In genomic region chr12:84375472-84375871, GRCh38 we compare ENCODE assay signal across 19 cellular contexts.
"Had no signal": no experiment of that assay in that cellular context is flagged by ENCODE, and none has a peak within 500 bp of the region (broad histone marks: within the 10 kb centered on the region; RNA-seq: fewer than 3 reads in every experiment).

No MANE protein-coding gene starts in this region.

- H3K36me3 Mint-ChIP-seq: activated naive CD4-positive, alpha-beta T cell treated with anti-CD3 and anti-CD28 coated beads, Interleukin-2, amount 10 ng/mL, durations not matched to agents 7 days and 5 days; brain; memory B cell had no signal

- H3K27me3 Mint-ChIP-seq: activated CD4-positive, alpha-beta T cell treated with anti-CD3 and anti-CD28 coated beads, Interleukin-2, amount 10 ng/mL, durations not matched to agents 7 days and 5 days; activated naive CD4-positive, alpha-beta T cell treated with anti-CD3 and anti-CD28 coated beads, Interleukin-2, amount 10 ng/mL, durations not matched to agents 7 days and 5 days; memory B cell had no signal

- ATAC-seq: gastrocnemius medialis, heart right ventricle, psoas muscle had no signal

- H3K4me1 ChIP-seq: adrenal gland, gastrocnemius medialis, heart right ventricle, left ventricle myocardium inferior, psoas muscle, transverse colon had no signal

- H3K4me3 Mint-ChIP-seq: activated CD4-positive, alpha-beta T cell treated with anti-CD3 and anti-CD28 coated beads, Interleukin-2, amount 10 ng/mL, durations not matched to agents 7 days and 5 days; activated naive CD4-positive, alpha-beta T cell treated with anti-CD3 and anti-CD28 coated beads, Interleukin-2, amount 10 ng/mL, durations not matched to agents 7 days and 5 days; brain; memory B cell; nephron progenitor cell had no signal

- H3K27me3 ChIP-seq: adrenal gland, gastrocnemius medialis, heart right ventricle, transverse colon had no signal

- H3K9me3 ChIP-seq: adrenal gland, gastrocnemius medialis, heart right ventricle, left ventricle myocardium inferior, psoas muscle, transverse colon had no signal

- DNase-seq: activated CD4-positive, alpha-beta T cell treated with anti-CD3 and anti-CD28 coated beads, Interleukin-2, amount 10 ng/mL, durations not matched to agents 7 days and 5 days; activated CD8-positive, alpha-beta memory T cell treated with anti-CD3 and anti-CD28 coated beads for 24 hours; activated naive CD4-positive, alpha-beta T cell treated with anti-CD3 and anti-CD28 coated beads, Interleukin-2, amount 10 ng/mL, durations not matched to agents 7 days and 5 days; adrenal gland; dermis blood vessel endothelial cell; gastrocnemius medialis; heart right ventricle; kidney; left ventricle myocardium inferior; nephron progenitor cell; psoas muscle; stimulated activated CD4-positive, alpha-beta T cell treated with anti-CD3 and anti-CD28 coated beads, Interleukin-12 subunit alpha, Interleukin-12 subunit beta, amount 100 ng/mL, for 4 hours; stimulated activated naive CD4-positive, alpha-beta T cell; substantia nigra; T-helper 1 cell; transverse colon had no signal

- H3K4me1 Mint-ChIP-seq: activated CD4-positive, alpha-beta T cell treated with anti-CD3 and anti-CD28 coated beads, Interleukin-2, amount 10 ng/mL, durations not matched to agents 7 days and 5 days; activated naive CD4-positive, alpha-beta T cell treated with anti-CD3 and anti-CD28 coated beads, Interleukin-2, amount 10 ng/mL, durations not matched to agents 7 days and 5 days; brain; memory B cell; nephron progenitor cell had no signal

- H3K9me3 Mint-ChIP-seq: activated CD4-positive, alpha-beta T cell treated with anti-CD3 and anti-CD28 coated beads, Interleukin-2, amount 10 ng/mL, durations not matched to agents 7 days and 5 days; activated naive CD4-positive, alpha-beta T cell treated with anti-CD3 and anti-CD28 coated beads, Interleukin-2, amount 10 ng/mL, durations not matched to agents 7 days and 5 days; nephron progenitor cell had no signal

- H3K4me3 ChIP-seq: adrenal gland, gastrocnemius medialis, heart right ventricle, left ventricle myocardium inferior, psoas muscle, transverse colon had no signal

- H3K27ac Mint-ChIP-seq: activated CD4-positive, alpha-beta T cell treated with anti-CD3 and anti-CD28 coated beads, Interleukin-2, amount 10 ng/mL, durations not matched to agents 7 days and 5 days; activated naive CD4-positive, alpha-beta T cell treated with anti-CD3 and anti-CD28 coated beads, Interleukin-2, amount 10 ng/mL, durations not matched to agents 7 days and 5 days; activated T-helper 2 cell treated with anti-CD3 and anti-CD28 coated beads, Interferon-gamma antibody, Interleukin-2, Interleukin-4, amounts not matched to agents 10 μg/mL and 5 μg/mL and 100 μg/mL, durations not matched to agents 14 hours and 24 hours and 36 hours; brain; memory B cell; nephron progenitor cell had no signal

- H3K27ac ChIP-seq: adrenal gland, gastrocnemius medialis, heart right ventricle, left ventricle myocardium inferior, psoas muscle, transverse colon had no signal
